8 cellular contexts compared by ENCODE assay signal in the genomic region with DNA sequence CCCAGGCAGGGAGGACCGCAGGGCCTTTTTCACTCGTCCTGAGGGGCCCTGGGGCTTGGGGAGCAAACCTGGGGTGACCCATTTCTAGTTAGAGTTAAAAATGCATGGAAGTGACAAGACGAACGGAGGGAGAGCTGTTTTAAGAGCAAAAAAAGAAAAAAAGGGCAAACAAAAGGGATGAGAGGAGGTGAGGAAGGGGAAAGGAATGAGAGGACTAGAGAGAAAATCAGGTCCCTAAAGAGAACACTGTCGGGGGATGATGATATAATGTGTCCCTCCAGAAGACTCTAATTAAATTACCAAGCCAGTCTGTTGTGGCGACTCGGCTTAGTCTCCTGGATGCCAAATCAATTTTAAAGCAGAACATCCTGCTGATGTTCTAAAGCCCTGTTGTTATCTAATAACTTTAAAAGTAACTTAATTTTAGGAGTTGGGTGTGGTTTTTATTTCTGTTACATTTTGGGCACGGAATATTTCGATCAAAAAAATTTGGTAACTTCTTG. TPM values are rescaled to one million over a fixed set of nuclear protein-coding genes. Genes with fewer than 3 reads are reported as not detected.
DNase-seq lines count a peak whose midpoint lies in the region; ATAC-seq and TF ChIP-seq lines count a peak whose summit lies in the region.

No MANE protein-coding gene starts in this region.

- H3K36me3 ChIP-seq in iPS-18a (ENCODE audit: control insufficient read depth, low read depth, low read length) = no peaks in the 10 kb centered on the region

- no peak for DNase-seq in activated CD4-positive, alpha-beta T cell treated with anti-CD3 and anti-CD28 coated beads for 36 hours
- no peak for DNase-seq in activated CD4-positive, alpha-beta T cell treated with anti-CD3 and anti-CD28 coated beads, Interleukin-2, amount 50 U/mL, for 1 hour
- no peak for DNase-seq in WTC11 (ENCODE audit: low spot score)
- DNase-seq in substantia nigra (lab: John Stamatoyannopoulos, UW) = no peak
- no peak for DNase-seq in NCI-H2081 (lab: John Stamatoyannopoulos, UW)

- CTCF ChIA-PET in activated CD4-positive, alpha-beta T cell treated with anti-CD3 and anti-CD28 coated beads for 36 hours (lab: Charles Lee) = interaction anchor here (1.0 to 1.8 kb wide), 6 partner anchors 15 to 375 kb away, joined by 3 to 11 read pairs (median 3); no protein-coding TSS in a partner anchor
- CTCF ChIA-PET in WTC11 (lab: Charles Lee) = interaction anchor here (1.1 to 1.9 kb wide), 3 partner anchors 16 to 172 kb away, joined by 3 to 9 read pairs (median 6); no protein-coding TSS in a partner anchor

- peak overlapping the region; percentile 86 for H3K27ac Mint-ChIP-seq in activated CD4-positive, alpha-beta T cell treated with anti-CD3 and anti-CD28 coated beads for 36 hours
- peak overlapping the region; percentile 87 for H3K27ac Mint-ChIP-seq in WTC11

- H3K9me3 ChIP-seq in iPS-18a (ENCODE audit: control insufficient read depth, low read depth, low read length) = no peaks in the 10 kb centered on the region

- no peak for ATAC-seq in activated CD4-positive, alpha-beta T cell treated with anti-CD3 and anti-CD28 coated beads for 36 hours
- ATAC-seq in WTC11 = no peak
- ATAC-seq in GM21423 (IDR thresholded peaks at IDR 0.05; ENCODE audit: unreplicated experiment) = no peak
- no peak for ATAC-seq in GM19467 (IDR thresholded peaks at IDR 0.05; ENCODE audit: unreplicated experiment)

- no peak for TF ChIP-seq CTCF in WTC11 (IDR thresholded peaks at IDR 0.05)

- peaks cover 46% of the 10 kb centered on the region for H3K4me1 Mint-ChIP-seq in activated CD4-positive, alpha-beta T cell treated with anti-CD3 and anti-CD28 coated beads for 36 hours
- H3K4me1 Mint-ChIP-seq in WTC11 = peaks cover 63% of the 10 kb centered on the region

- peaks cover 34% of the 10 kb centered on the region for H3K4me1 ChIP-seq in iPS-18a (ENCODE audit: control insufficient read depth, low read depth, low read length)

- H3K27ac ChIP-seq in iPS-18a (ENCODE audit: low read length) (peak overlapping the region; percentile 49), substantia nigra (ENCODE audit: low read depth, low read length, poor library complexity, severe bottlenecking) (peak overlapping the region; percentile 67)

- intact Hi-C loops in activated CD4-positive, alpha-beta T cell treated with anti-CD3 and anti-CD28 coated beads for 36 hours (cut with DNase I, micrococcal nuclease) = loop anchor here (1.0 to 5.0 kb wide), 4 partner anchors 17 to 510 kb away; a partner anchor contains a TSS

- H3K36me3 Mint-ChIP-seq in activated CD4-positive, alpha-beta T cell treated with anti-CD3 and anti-CD28 coated beads for 36 hours (ENCODE audit: low read depth) = peaks cover 2% of the 10 kb centered on the region
- H3K36me3 Mint-ChIP-seq in WTC11 = peaks cover 5% of the 10 kb centered on the region

- H3K27me3 Mint-ChIP-seq in activated CD4-positive, alpha-beta T cell treated with anti-CD3 and anti-CD28 coated beads for 36 hours = no peaks in the 10 kb centered on the region
- no peaks in the 10 kb centered on the region; the same call in 1 of the 2 replicates for H3K27me3 Mint-ChIP-seq in WTC11 (ENCODE audit: low read depth)

- H3K9ac ChIP-seq in iPS-18a (ENCODE audit: low read length) = peak overlapping the region; percentile 85

- POLR2A ChIA-PET in activated CD4-positive, alpha-beta T cell treated with anti-CD3 and anti-CD28 coated beads for 36 hours (lab: Charles Lee) = no interaction called here
- POLR2A ChIA-PET in WTC11 (lab: Charles Lee) = interaction anchor here (0.5 to 1.0 kb wide), 2 partner anchors 9 to 16 kb away, joined by 3 to 6 read pairs; no protein-coding TSS in a partner anchor

- peaks cover 5% of the 10 kb centered on the region for H3K27me3 ChIP-seq in iPS-18a (ENCODE audit: control insufficient read depth, insufficient read depth, low read length)

- peak overlapping the region; percentile 91 for H3K4me3 ChIP-seq in iPS-18a (ENCODE audit: low read length)

- H3K4me3 Mint-ChIP-seq in activated CD4-positive, alpha-beta T cell treated with anti-CD3 and anti-CD28 coated beads for 36 hours = peak overlapping the region; percentile 89
- peak overlapping the region; percentile 100 for H3K4me3 Mint-ChIP-seq in WTC11

- H3K9me3 Mint-ChIP-seq in activated CD4-positive, alpha-beta T cell treated with anti-CD3 and anti-CD28 coated beads for 36 hours (ENCODE audit: low read depth) = no peaks in the 10 kb centered on the region
- H3K9me3 Mint-ChIP-seq in WTC11 = peaks cover 5% of the 10 kb centered on the region; the same call in 1 of the 2 replicates

TF ChIP-seq in WTC11, 78 proteins besides CTCF, POLR2A, EP300 and RAD21:
- TF ChIP-seq, protein P1, sequence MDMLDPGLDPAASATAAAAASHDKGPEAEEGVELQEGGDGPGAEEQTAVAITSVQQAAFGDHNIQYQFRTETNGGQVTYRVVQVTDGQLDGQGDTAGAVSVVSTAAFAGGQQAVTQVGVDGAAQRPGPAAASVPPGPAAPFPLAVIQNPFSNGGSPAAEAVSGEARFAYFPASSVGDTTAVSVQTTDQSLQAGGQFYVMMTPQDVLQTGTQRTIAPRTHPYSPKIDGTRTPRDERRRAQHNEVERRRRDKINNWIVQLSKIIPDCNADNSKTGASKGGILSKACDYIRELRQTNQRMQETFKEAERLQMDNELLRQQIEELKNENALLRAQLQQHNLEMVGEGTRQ (CRISPR knock-in tag; IDR thresholded peaks at IDR 0.05) = no peak
- no peak for TF ChIP-seq MXD4 (CRISPR knock-in tag; IDR thresholded peaks at IDR 0.05; ENCODE audit: borderline replicate concordance)
- TF ChIP-seq, protein P2, sequence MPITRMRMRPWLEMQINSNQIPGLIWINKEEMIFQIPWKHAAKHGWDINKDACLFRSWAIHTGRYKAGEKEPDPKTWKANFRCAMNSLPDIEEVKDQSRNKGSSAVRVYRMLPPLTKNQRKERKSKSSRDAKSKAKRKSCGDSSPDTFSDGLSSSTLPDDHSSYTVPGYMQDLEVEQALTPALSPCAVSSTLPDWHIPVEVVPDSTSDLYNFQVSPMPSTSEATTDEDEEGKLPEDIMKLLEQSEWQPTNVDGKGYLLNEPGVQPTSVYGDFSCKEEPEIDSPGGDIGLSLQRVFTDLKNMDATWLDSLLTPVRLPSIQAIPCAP (CRISPR knock-in tag; IDR thresholded peaks at IDR 0.05) = no peak

RNA-seq across cellular contexts. Expression of a gene that starts 1.1 kb away (rescaled TPM):
- 10 to 100 TPM; 18.7 to 20.3 TPM for total RNA-seq in activated CD4-positive, alpha-beta T cell treated with anti-CD3 and anti-CD28 coated beads for 36 hours
- 41.8 to 46.8 TPM (median 44.3 TPM) in 3 replicates for total RNA-seq in WTC11 (2021)
